Comparison of ENCODE assay signal across 11 cellular contexts in the genomic region with DNA sequence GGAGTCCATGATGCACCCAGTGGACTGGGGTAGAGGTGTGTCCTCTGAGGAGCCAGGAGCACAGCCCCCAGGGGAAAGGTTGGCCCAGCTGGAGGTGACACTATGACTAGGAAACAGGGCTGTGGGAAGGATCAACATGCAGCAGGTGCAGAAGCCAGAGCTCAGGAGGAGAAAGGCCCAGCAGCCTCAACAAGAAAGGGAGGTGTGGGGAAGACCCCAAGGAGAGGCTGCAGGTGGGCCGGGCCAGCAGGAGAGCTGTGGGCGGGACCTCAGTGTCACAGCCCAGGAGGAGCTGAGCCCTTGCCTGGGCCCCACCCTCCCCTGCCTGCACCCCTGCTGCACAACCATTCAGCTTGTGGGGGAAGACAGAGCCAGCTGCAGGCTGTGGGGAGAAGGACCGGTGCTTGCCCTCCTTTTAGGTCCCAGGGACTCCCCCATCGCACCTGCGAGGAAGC.
DNase-seq lines count a peak whose midpoint lies in the region; ATAC-seq and TF ChIP-seq lines count a peak whose summit lies in the region.
"Had no signal": no experiment of that assay in that cellular context is flagged by ENCODE, and none has a peak within 500 bp of the region (broad histone marks: within the 10 kb centered on the region; RNA-seq: fewer than 3 reads in every experiment).

No MANE protein-coding gene starts in this region.

- H3K36me3 ChIP-seq in GM06990 (ENCODE audit: control insufficient read depth, insufficient read depth, low read length) = no peaks in the 10 kb centered on the region

- TF ChIP-seq CTCF in GM06990 (IDR thresholded peaks at IDR 0.05; ENCODE audit: insufficient read depth, low read length, poor library complexity, severe bottlenecking) = no peak

- no peak overlapping the region for H3K4me3 ChIP-seq in GM06990 (replicated peaks; ENCODE audit: low read depth, low read length)

- no peaks in the 10 kb centered on the region for H3K27me3 ChIP-seq in GM06990 (replicated peaks; ENCODE audit: control insufficient read depth, insufficient read depth, low read length)

- peak; percentile 72 for DNase-seq in GM06990 (ENCODE audit: extremely low read depth, insufficient read length)
- peak; percentile 71 for DNase-seq in NCI-H146 treated with DMSO at 0.1 percent for 48 hours (lab: John Stamatoyannopoulos, UW; ENCODE audit: unreplicated experiment)
- peak; percentile 47 for DNase-seq in left kidney (ENCODE audit: low read depth, low spot score)
- no peak for DNase-seq in stimulated activated CD4-positive, alpha-beta T cell treated with anti-CD3 and anti-CD28 coated beads, Interleukin-4, amount 100 ng/mL, for 1 hour
- DNase-seq: activated gamma-delta T cell, DMS153, nucleus accumbens had no signal

- ATAC-seq in GM19463 (IDR thresholded peaks at IDR 0.05; ENCODE audit: unreplicated experiment) (peak; percentile 77), GM21367 (IDR thresholded peaks at IDR 0.05; ENCODE audit: unreplicated experiment) (no peak), GM18517 (IDR thresholded peaks at IDR 0.05; ENCODE audit: unreplicated experiment) (no peak), GM18870 (IDR thresholded peaks at IDR 0.05; ENCODE audit: unreplicated experiment) (no peak)
